24 cellular contexts compared by ENCODE assay signal in the genomic region with DNA sequence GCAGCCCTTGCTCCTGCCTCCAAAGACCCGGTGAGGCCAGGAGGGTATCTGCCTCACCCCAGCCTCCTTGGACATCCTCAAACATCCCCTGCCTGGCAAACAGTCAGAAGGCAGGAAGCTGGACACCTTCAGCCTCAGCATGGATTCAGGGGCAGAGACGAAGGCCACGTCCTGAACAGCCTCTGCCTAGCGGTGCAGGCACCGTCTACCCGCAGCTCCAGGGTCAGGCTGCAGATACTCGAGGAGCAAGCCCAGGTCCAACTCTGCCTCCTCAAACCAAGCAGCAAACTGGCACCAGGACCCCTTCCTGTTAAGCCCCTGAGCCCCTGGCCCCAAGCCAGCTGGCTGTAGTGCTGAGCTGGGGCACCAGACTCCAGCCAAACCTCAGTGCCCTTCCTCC.
DNase-seq lines count a peak whose midpoint lies in the region; ATAC-seq and TF ChIP-seq lines count a peak whose summit lies in the region.
"Had no signal": no experiment of that assay in that cellular context is flagged by ENCODE, and none has a peak within 500 bp of the region (broad histone marks: within the 10 kb centered on the region; RNA-seq: fewer than 3 reads in every experiment).

No MANE protein-coding gene starts in this region.

- H2BK12ac ChIP-seq in H9 (ENCODE audit: insufficient read length, low read depth, low read length) (no peak overlapping the region), neuronal stem cell (ENCODE audit: low read length) (peak overlapping the region; percentile 24)

- POLR2A ChIA-PET in activated CD4-positive, alpha-beta T cell treated with anti-CD3 and anti-CD28 coated beads, Interleukin-2, amount 10 ng/mL, durations not matched to agents 7 days and 5 days (lab: Charles Lee), result no interaction called here

- no peak overlapping the region for H3K27ac Mint-ChIP-seq in H9
- H3K27ac Mint-ChIP-seq in activated CD4-positive, alpha-beta T cell treated with anti-CD3 and anti-CD28 coated beads, Interleukin-2, amount 10 ng/mL, durations not matched to agents 7 days and 5 days, result no peak overlapping the region
- H3K27ac Mint-ChIP-seq: CD14-positive monocyte; CD4-positive, alpha-beta memory T cell; CD4-positive, CD25-positive, alpha-beta regulatory T cell; CD8-positive, alpha-beta memory T cell had no signal

- no peak overlapping the region for H2AK5ac ChIP-seq in H9 (ENCODE audit: insufficient read length, low read length)
- no peak overlapping the region for H2AK5ac ChIP-seq in neuronal stem cell (ENCODE audit: low read depth, low read length)

- H3K9ac ChIP-seq in H9 (ENCODE audit: extremely low read depth, insufficient read length, low read length) (no peak overlapping the region), neuronal stem cell (ENCODE audit: low read depth, low read length, poor library complexity) (no peak overlapping the region), Karpas-422 (ENCODE audit: low read length) (no peak overlapping the region)
- H3K9ac ChIP-seq: BLaER1 had no signal

- H3K27ac ChIP-seq in H9 (ENCODE audit: insufficient read length, low read depth, low read length) (no peak overlapping the region), neuronal stem cell (replicated peaks; ENCODE audit: low read length) (no peak overlapping the region), upper lobe of right lung (no peak overlapping the region), Karpas-422 (ENCODE audit: low read length) (no peak overlapping the region)
- H3K27ac ChIP-seq: 22Rv1, A549, BLaER1 had no signal

- peaks cover 0 to 4% of the 10 kb centered on the region in 2 experiments; a peak in 2 of 4 replicates for H3K4me1 Mint-ChIP-seq in H9
- no peaks in the 10 kb centered on the region for H3K4me1 Mint-ChIP-seq in activated CD4-positive, alpha-beta T cell treated with anti-CD3 and anti-CD28 coated beads, Interleukin-2, amount 10 ng/mL, durations not matched to agents 7 days and 5 days
- H3K4me1 Mint-ChIP-seq: CD14-positive monocyte; CD4-positive, alpha-beta memory T cell; CD8-positive, alpha-beta memory T cell had no signal

- no peaks in the 10 kb centered on the region for H3K23me2 ChIP-seq in H9 (ENCODE audit: insufficient read length, low read depth, low read length, poor library complexity, severe bottlenecking)

- ATAC-seq in upper lobe of right lung, result no peak
- ATAC-seq: A549, GM12878 had no signal

- H3K14ac ChIP-seq in H9 (ENCODE audit: insufficient read depth, low read length) (peak overlapping the region; percentile 34; the same call in 1 of the 2 replicates), neuronal stem cell (ENCODE audit: low read length) (peak overlapping the region; percentile 49)

- no peak overlapping the region for H4K91ac ChIP-seq in H9 (ENCODE audit: insufficient read length, low read depth, low read length)
- H4K91ac ChIP-seq in neuronal stem cell (ENCODE audit: low read depth, low read length, poor library complexity), result no peak overlapping the region

- H3K27me3 ChIP-seq in H9 (ENCODE audit: insufficient read depth, low read length) (no peaks in the 10 kb centered on the region), neuronal stem cell (ENCODE audit: control insufficient read depth in 3 of 3, insufficient read depth in 3 of 3, low read depth in 1 of 3, low read length in 3 of 3) (peaks cover 0 to 23% (median 0%) of the 10 kb centered on the region in 3 experiments), upper lobe of right lung (peaks cover 8% of the 10 kb centered on the region), Karpas-422 (ENCODE audit: low read length) (no peaks in the 10 kb centered on the region)
- H3K27me3 ChIP-seq: BE2C, BLaER1 had no signal

- H3K9me3 ChIP-seq in H9 (ENCODE audit: control insufficient read depth, low read depth, low read length), result no peaks in the 10 kb centered on the region
- peaks cover 0 to 4% of the 10 kb centered on the region in 2 donors for H3K9me3 ChIP-seq in neuronal stem cell (replicated peaks in 1 of 2; ENCODE audit: control insufficient read depth in 2 of 2, insufficient read depth in 1 of 2, low read depth in 1 of 2, low read length in 2 of 2)
- H3K9me3 ChIP-seq in upper lobe of right lung, result no peaks in the 10 kb centered on the region
- no peaks in the 10 kb centered on the region for H3K9me3 ChIP-seq in Karpas-422 (ENCODE audit: low read length)
- H3K9me3 ChIP-seq: A549, BE2C, BLaER1 had no signal

- intact Hi-C loops in upper lobe of right lung (cut with DNase I), result no loop called here

- DNase-seq in DMS79 (lab: John Stamatoyannopoulos, UW) (peak; percentile 42), H9 (no peak), neuronal stem cell (ENCODE audit: low spot score) (no peak), upper lobe of right lung (peak; percentile 45), Karpas-422 (no peak), activated gamma-delta T cell (lab: John Stamatoyannopoulos, UW) (no peak)
- no peak for DNase-seq in activated CD4-positive, CD25-positive, alpha-beta regulatory T cell (lab: John Stamatoyannopoulos, UW)
- no peak for DNase-seq in activated CD4-positive, alpha-beta T cell treated with anti-CD3 and anti-CD28 coated beads, Interleukin-2, amount 10 ng/mL, durations not matched to agents 7 days and 5 days
- DNase-seq: BE2C; CD4-positive, alpha-beta memory T cell; CD4-positive, CD25-positive, alpha-beta regulatory T cell; CD8-positive, alpha-beta memory T cell; COR-L47; DMS 273 treated with DMSO at 0.1 percent for 48 hours; DMS153; DMS53; DND-41; EL; GDM1 had no signal

- H3K79me2 ChIP-seq in H9 (ENCODE audit: insufficient read depth, low read length) (no peaks in the 10 kb centered on the region), Karpas-422 (ENCODE audit: low read length) (no peaks in the 10 kb centered on the region)

- peaks cover 20% of the 10 kb centered on the region for H3K27me3 Mint-ChIP-seq in H9 (ENCODE audit: low read depth)
- H3K27me3 Mint-ChIP-seq in activated CD4-positive, alpha-beta T cell treated with anti-CD3 and anti-CD28 coated beads, Interleukin-2, amount 10 ng/mL, durations not matched to agents 7 days and 5 days, result no peaks in the 10 kb centered on the region
- H3K27me3 Mint-ChIP-seq: CD4-positive, CD25-positive, alpha-beta regulatory T cell had no signal

- H3K18ac ChIP-seq in H9 (ENCODE audit: insufficient read length, low read depth, low read length) (no peak overlapping the region), neuronal stem cell (ENCODE audit: low read length) (peak overlapping the region; percentile 62)

- H3K4me3 ChIP-seq in neuronal stem cell (ENCODE audit: low read length in 2 of 2) (no peak overlapping the region), upper lobe of right lung (no peak overlapping the region), Karpas-422 (ENCODE audit: low read length) (no peak overlapping the region)
- H3K4me3 ChIP-seq: A549, BLaER1, GM12878 had no signal

- H3K79me1 ChIP-seq in H9 (ENCODE audit: insufficient read depth, low read depth, low read length, poor library complexity, severe bottlenecking), result no peaks in the 10 kb centered on the region
- H3K79me1 ChIP-seq in neuronal stem cell (ENCODE audit: low read depth, low read length), result no peaks in the 10 kb centered on the region

- no peak overlapping the region for H3K23ac ChIP-seq in H9 (ENCODE audit: insufficient read length, low read depth, low read length)
- peak overlapping the region; percentile 25 for H3K23ac ChIP-seq in neuronal stem cell (ENCODE audit: low read depth, low read length, poor library complexity)

- H2BK5ac ChIP-seq in H9 (ENCODE audit: insufficient read length, low read length) (no peak overlapping the region), neuronal stem cell (ENCODE audit: low read length) (no peak overlapping the region)

- H2BK20ac ChIP-seq in H9 (ENCODE audit: low read depth, low read length, poor library complexity, severe bottlenecking), result no peak overlapping the region

- H3K36me3 ChIP-seq in neuronal stem cell (replicated peaks in 1 of 2; ENCODE audit: control insufficient read depth in 2 of 2, insufficient read depth in 2 of 2, low read length in 2 of 2) (no peaks in the 10 kb centered on the region), upper lobe of right lung (no peaks in the 10 kb centered on the region), Karpas-422 (ENCODE audit: insufficient read depth, low read length) (no peaks in the 10 kb centered on the region)
- H3K36me3 ChIP-seq: BE2C, BLaER1 had no signal

- no peak overlapping the region for H4K5ac ChIP-seq in H9 (ENCODE audit: insufficient read length, low read depth, low read length)

- H3K36me3 Mint-ChIP-seq in H9 (ENCODE audit: insufficient read depth in 1 of 3, low read depth in 3 of 3), result no peaks in the 10 kb centered on the region
- H3K36me3 Mint-ChIP-seq in activated CD4-positive, alpha-beta T cell treated with anti-CD3 and anti-CD28 coated beads, Interleukin-2, amount 10 ng/mL, durations not matched to agents 7 days and 5 days (ENCODE audit: low read depth), result no peaks in the 10 kb centered on the region
- H3K36me3 Mint-ChIP-seq: CD14-positive monocyte; CD4-positive, alpha-beta memory T cell; CD4-positive, CD25-positive, alpha-beta regulatory T cell; CD8-positive, alpha-beta memory T cell had no signal

- no peak for TF ChIP-seq CTCF in H9 (conservative IDR thresholded peaks at IDR 0.05)
- TF ChIP-seq CTCF in upper lobe of right lung (IDR thresholded peaks at IDR 0.05), result no peak

- H3K9me2 ChIP-seq in Karpas-422 (replicated peaks; ENCODE audit: insufficient read depth, low read length), result no peaks in the 10 kb centered on the region

- no CpG with 5 or more reads among the region's 7 CpGs for WGBS in H9 (ENCODE audit: extremely low coverage, insufficient read length, low lambda C conversion rate)
- no CpG with 5 or more reads among the region's 7 CpGs for WGBS in neuronal stem cell (ENCODE audit: extremely low coverage in 2 of 2, insufficient read length in 2 of 2, insufficient replicate concordance in 1 of 2), 2 donors

- peaks cover 3 to 6% of the 10 kb centered on the region in 2 experiments; a peak in 3 of 5 replicates for H3K9me3 Mint-ChIP-seq in H9
- no peaks in the 10 kb centered on the region for H3K9me3 Mint-ChIP-seq in activated CD4-positive, alpha-beta T cell treated with anti-CD3 and anti-CD28 coated beads, Interleukin-2, amount 10 ng/mL, durations not matched to agents 7 days and 5 days
- H3K9me3 Mint-ChIP-seq: CD4-positive, CD25-positive, alpha-beta regulatory T cell had no signal

- H3T11ph ChIP-seq in H9 (ENCODE audit: low read length), result no peak overlapping the region

- peaks cover 2% of the 10 kb centered on the region for H4K20me1 ChIP-seq in H9 (ENCODE audit: control insufficient read depth, insufficient read depth, insufficient read length)
- no peaks in the 10 kb centered on the region for H4K20me1 ChIP-seq in Karpas-422 (ENCODE audit: insufficient read depth, low read depth, low read length)
- H4K20me1 ChIP-seq: BLaER1 had no signal

- H2BK120ac ChIP-seq in H9 (ENCODE audit: low read depth, low read length, poor library complexity, severe bottlenecking) (no peak overlapping the region), neuronal stem cell (ENCODE audit: low read depth, low read length) (no peak overlapping the region)

- H3K56ac ChIP-seq in H9 (ENCODE audit: insufficient read length, low read depth, low read length), result no peak overlapping the region

- H3K4ac ChIP-seq in H9 (ENCODE audit: low read depth, low read length) (no peak overlapping the region), neuronal stem cell (ENCODE audit: low read length) (no peak overlapping the region)

- H4K8ac ChIP-seq in H9 (replicated peaks; ENCODE audit: insufficient read length, low read depth, low read length), result no peak overlapping the region
- H4K8ac ChIP-seq in neuronal stem cell (ENCODE audit: low read depth, low read length), result no peak overlapping the region

- H3K4me2 ChIP-seq in H9 (ENCODE audit: insufficient read depth, insufficient read length, low read length), result no peak overlapping the region
- no peak overlapping the region for H3K4me2 ChIP-seq in neuronal stem cell (ENCODE audit: insufficient read depth, low read length, poor library complexity, severe bottlenecking)
- no peak overlapping the region for H3K4me2 ChIP-seq in Karpas-422 (ENCODE audit: low read depth, low read length, poor library complexity, severe bottlenecking)
- H3K4me2 ChIP-seq: A549, BLaER1 had no signal

- no peak overlapping the region for H3K4me3 Mint-ChIP-seq in H9
- no peak overlapping the region for H3K4me3 Mint-ChIP-seq in activated CD4-positive, alpha-beta T cell treated with anti-CD3 and anti-CD28 coated beads, Interleukin-2, amount 10 ng/mL, durations not matched to agents 7 days and 5 days
- H3K4me3 Mint-ChIP-seq: CD14-positive monocyte; CD4-positive, alpha-beta memory T cell; CD4-positive, CD25-positive, alpha-beta regulatory T cell; CD8-positive, alpha-beta memory T cell had no signal

- H2BK15ac ChIP-seq in H9 (ENCODE audit: low read depth, low read length) (no peak overlapping the region), neuronal stem cell (ENCODE audit: low read length) (no peak overlapping the region)

- CTCF ChIA-PET in activated CD4-positive, alpha-beta T cell treated with anti-CD3 and anti-CD28 coated beads, Interleukin-2, amount 10 ng/mL, durations not matched to agents 7 days and 5 days (lab: Charles Lee), result no interaction called here

- H3K4me1 ChIP-seq in H9 (ENCODE audit: insufficient read depth, low read length) (no peaks in the 10 kb centered on the region), neuronal stem cell (ENCODE audit: control insufficient read depth in 2 of 2, insufficient read depth in 1 of 2, low read depth in 1 of 2, low read length in 2 of 2) (peaks cover 0 to 15% of the 10 kb centered on the region in 2 donors), upper lobe of right lung (no peaks in the 10 kb centered on the region), Karpas-422 (ENCODE audit: low read length) (no peaks in the 10 kb centered on the region)
- H3K4me1 ChIP-seq: A549, BE2C had no signal

- H2AFZ ChIP-seq in H9 (ENCODE audit: low read length), result no peak overlapping the region
- H2AFZ ChIP-seq in neuronal stem cell (ENCODE audit: low read length), result no peak overlapping the region
- H2AFZ ChIP-seq in Karpas-422 (ENCODE audit: low read length), result no peak overlapping the region

Comparison
In these comparisons a context has a peak if more than half of its experiments do, and no peak if none do; other contexts are left out.
1. DNase-seq: peak in DMS79 (single experiment) and upper lobe of right lung (single experiment); none in H9 (single experiment), neuronal stem cell (single experiment), Karpas-422 (single experiment), activated CD4-positive, CD25-positive, alpha-beta regulatory T cell (0 of 4), activated gamma-delta T cell (single experiment) and activated CD4-positive, alpha-beta T cell treated with anti-CD3 and anti-CD28 coated beads, Interleukin-2, amount 10 ng/mL, durations not matched to agents 7 days and 5 days (single experiment).